Comparison of ENCODE assay signal across 14 cellular contexts in genomic region chr1:214187933-214188332, GRCh38.
"Had no signal": no experiment of that assay in that cellular context is flagged by ENCODE, and none has a peak within 500 bp of the region (broad histone marks: within the 10 kb centered on the region; RNA-seq: fewer than 3 reads in every experiment).

No MANE protein-coding gene starts in this region.

- H3K27ac Mint-ChIP-seq: activated CD4-positive, alpha-beta T cell treated with anti-CD3 and anti-CD28 coated beads, Interleukin-2, amount 10 ng/mL, durations not matched to agents 24 days and 14 days; activated naive CD8-positive, alpha-beta T cell treated with anti-CD3 and anti-CD28 coated beads, Interleukin-2, amount 10 ng/mL, durations not matched to agents 7 days and 5 days; dendritic cell treated with granulocyte-macrophage colony-stimulating factor and Interleukin-4, amounts not matched to agents 40 ng/mL and 50 ng/mL, for 4 days; effector memory CD8-positive, alpha-beta T cell had no signal

- H3K4me1 Mint-ChIP-seq: activated CD4-positive, alpha-beta T cell treated with anti-CD3 and anti-CD28 coated beads, Interleukin-2, amount 10 ng/mL, durations not matched to agents 24 days and 14 days had no signal

- H3K9me3 Mint-ChIP-seq: activated CD4-positive, alpha-beta T cell treated with anti-CD3 and anti-CD28 coated beads, Interleukin-2, amount 10 ng/mL, durations not matched to agents 24 days and 14 days; activated naive CD8-positive, alpha-beta T cell treated with anti-CD3 and anti-CD28 coated beads, Interleukin-2, amount 10 ng/mL, durations not matched to agents 7 days and 5 days; dendritic cell treated with granulocyte-macrophage colony-stimulating factor and Interleukin-4, amounts not matched to agents 40 ng/mL and 50 ng/mL, for 4 days; effector memory CD8-positive, alpha-beta T cell had no signal

- DNase-seq: activated CD4-positive, alpha-beta T cell treated with anti-CD3 and anti-CD28 coated beads, Interleukin-2, amount 10 ng/mL, durations not matched to agents 24 days and 14 days; activated CD4-positive, CD25-positive, alpha-beta regulatory T cell; activated CD8-positive, alpha-beta memory T cell treated with anti-CD3 and anti-CD28 coated beads for 24 hours; activated naive CD4-positive, alpha-beta T cell; activated naive CD8-positive, alpha-beta T cell treated with anti-CD3 and anti-CD28 coated beads, Interleukin-2, amount 10 ng/mL, durations not matched to agents 7 days and 5 days; cerebellar nuclear complex; effector memory CD8-positive, alpha-beta T cell; foreskin melanocyte; stimulated activated CD4-positive, alpha-beta T cell treated with anti-CD3 and anti-CD28 coated beads, Interleukin-4, amount 100 ng/mL, for 24 hours; stimulated activated naive CD4-positive, alpha-beta T cell treated with Interleukin-2 at 50 U/mL for 16 hours; trophoblast cell had no signal

- ATAC-seq: effector memory CD8-positive, alpha-beta T cell had no signal

- H3K36me3 Mint-ChIP-seq: activated naive CD8-positive, alpha-beta T cell treated with anti-CD3 and anti-CD28 coated beads, Interleukin-2, amount 10 ng/mL, durations not matched to agents 7 days and 5 days had no signal

- H3K4me3 Mint-ChIP-seq: activated CD4-positive, alpha-beta T cell treated with anti-CD3 and anti-CD28 coated beads, Interleukin-2, amount 10 ng/mL, durations not matched to agents 24 days and 14 days; activated naive CD8-positive, alpha-beta T cell treated with anti-CD3 and anti-CD28 coated beads, Interleukin-2, amount 10 ng/mL, durations not matched to agents 7 days and 5 days; dendritic cell treated with granulocyte-macrophage colony-stimulating factor and Interleukin-4, amounts not matched to agents 40 ng/mL and 50 ng/mL, for 4 days; effector memory CD8-positive, alpha-beta T cell had no signal

- H3K27ac ChIP-seq: epithelial cell of prostate, skin epidermis had no signal
